8 cellular contexts compared by ENCODE assay signal in genomic region chr17:75271233-75271954, GRCh38. TPM values are rescaled to one million over a fixed set of nuclear protein-coding genes. Genes with fewer than 3 reads are reported as not detected.
DNase-seq lines count a peak whose midpoint lies in the region; ATAC-seq and TF ChIP-seq lines count a peak whose summit lies in the region.

No MANE protein-coding gene starts in this region.

- DNase-seq in EH (ENCODE audit: low read depth), result peak; percentile 72
- DNase-seq in Jurkat, Clone E6-1 (ENCODE audit: low read depth, low spot score), result peak; percentile 69
- DNase-seq in SK-N-MC (ENCODE audit: low read depth, low spot score), result no peak
- DNase-seq in activated naive CD4-positive, alpha-beta T cell treated with anti-CD3 and anti-CD28 coated beads, Interleukin-2, amount 50 U/mL, for 72 hours (ENCODE audit: low spot score in 2 of 2), result peak; percentile 92 to 94
- peak; percentile 82 to 92 (median 86) for DNase-seq in heart left ventricle
- DNase-seq in posterior cingulate gyrus, result peak; percentile 57 to 97 (median 77)
- DNase-seq in upper lobe of left lung, result peak; percentile 91 to 98

- H3K9me3 ChIP-seq in SK-N-MC (ENCODE audit: low read depth, low read length) (no peaks in the 10 kb centered on the region), heart left ventricle (no peaks in the 10 kb centered on the region), upper lobe of left lung (no peaks in the 10 kb centered on the region)

- no peak for TF ChIP-seq EP300 in upper lobe of left lung (IDR thresholded peaks at IDR 0.05)

- H3K27ac ChIP-seq in SK-N-MC (peak overlapping the region; percentile 13; the same call in 1 of the 2 replicates), heart left ventricle (peak overlapping the region; percentile 84 to 98 (median 92)), upper lobe of left lung (peak overlapping the region; percentile 93 to 99 (median 95))

- peak overlapping the region; percentile 91 to 96 for H3K27ac Mint-ChIP-seq in activated naive CD4-positive, alpha-beta T cell treated with anti-CD3 and anti-CD28 coated beads, Interleukin-2, amount 50 U/mL, for 72 hours

- H3K36me3 Mint-ChIP-seq in activated naive CD4-positive, alpha-beta T cell treated with anti-CD3 and anti-CD28 coated beads, Interleukin-2, amount 50 U/mL, for 72 hours, result peaks cover 9 to 26% of the 10 kb centered on the region in 2 donors

- no peaks in the 10 kb centered on the region for H3K9me3 Mint-ChIP-seq in activated naive CD4-positive, alpha-beta T cell treated with anti-CD3 and anti-CD28 coated beads, Interleukin-2, amount 50 U/mL, for 72 hours

- H3K9ac ChIP-seq in SK-N-MC (ENCODE audit: insufficient read length), result peak overlapping the region; percentile 82

- H3K27me3 ChIP-seq in heart left ventricle (no peaks in the 10 kb centered on the region), upper lobe of left lung (no peaks in the 10 kb centered on the region)

- ATAC-seq in GM21529 (IDR thresholded peaks at IDR 0.05; ENCODE audit: unreplicated experiment) (peak; percentile 60), heart left ventricle (peak; percentile 32 to 83 (median 72)), upper lobe of left lung (ENCODE audit: low FRiP score in 2 of 2) (peak; percentile 87 to 93)
- ATAC-seq in activated naive CD4-positive, alpha-beta T cell treated with anti-CD3 and anti-CD28 coated beads, Interleukin-2, amount 50 U/mL, for 72 hours, result peak; percentile 77 to 83

- H3K4me1 ChIP-seq in heart left ventricle (peaks cover 0 to 53% (median 22%) of the 10 kb centered on the region in 12 donors), upper lobe of left lung (peaks cover 13 to 39% (median 26%) of the 10 kb centered on the region in 4 donors)

- TF ChIP-seq POLR2A in heart left ventricle (IDR thresholded peaks at IDR 0.05), result peak in 1 of 2 donors; percentile 38
- TF ChIP-seq POLR2A in upper lobe of left lung (IDR thresholded peaks at IDR 0.05), result peak in 1 of 4 donors; percentile 64

- H3K36me3 ChIP-seq in SK-N-MC (ENCODE audit: insufficient read depth, low read length) (peaks cover 1% of the 10 kb centered on the region; the same call in 1 of the 2 replicates), heart left ventricle (peaks cover 0 to 33% (median 7%) of the 10 kb centered on the region in 9 donors), upper lobe of left lung (peaks cover under 1 to 13% (median 9%) of the 10 kb centered on the region in 4 donors)

- peak overlapping the region; percentile 81 for H3K4me3 ChIP-seq in Jurkat, Clone E6-1 (ENCODE audit: low read length)
- H3K4me3 ChIP-seq in SK-N-MC (peak overlapping the region; percentile 80), heart left ventricle (peak overlapping the region; percentile 62 to 99 (median 95)), upper lobe of left lung (peak overlapping the region; percentile 79 to 98 (median 92))

- intact Hi-C loops in heart left ventricle (cut with DNase I), result loop anchor here in 2 of 10 donors (2.0 to 10.0 kb wide), 4 partner anchors 63 to 316 kb away; partner anchors contain the start of gene MYO15B (in 1 of the 2)
- intact Hi-C loops in posterior cingulate gyrus (cut with DNase I), result loop anchor here (2.0 to 5.0 kb wide), 3 partner anchors 17 to 136 kb away; partner anchors contain the start of genes GRB2, SLC25A19 and SUMO2

- 0 to 1% (median 1%) methylated on average over 23 to 74 of the region's 74 CpGs for WGBS in heart left ventricle, 4 donors
- WGBS in upper lobe of left lung, 2 donors, result 0% methylated on average over 38 to 41 of the region's 74 CpGs

- TF ChIP-seq CTCF in heart left ventricle (IDR thresholded peaks at IDR 0.05) (peak; percentile 37 to 95 (median 83)), upper lobe of left lung (IDR thresholded peaks at IDR 0.05) (peak; percentile 95 to 100 (median 100))

RNA-seq across cellular contexts. Expression of gene MIF4GD, which starts 0.4 kb away (rescaled TPM):
- polyA plus RNA-seq in Jurkat, Clone E6-1 (2012; ENCODE audit: insufficient read depth, insufficient read length), result 75.8 TPM
- 10 to 100 TPM; 33.4 to 37.8 TPM for total RNA-seq in activated naive CD4-positive, alpha-beta T cell treated with anti-CD3 and anti-CD28 coated beads, Interleukin-2, amount 50 U/mL, for 72 hours
- 10 to 100 TPM; 13.1 to 34.7 (median 18.6) TPM for total RNA-seq in heart left ventricle
- 10 to 100 TPM in 1 of 2 donors, 1 to 10 TPM in 1; 8.6 to 27.8 TPM for polyA plus RNA-seq in heart left ventricle
- total RNA-seq in upper lobe of left lung, result 10 to 100 TPM; 19.9 to 42.8 (median 36.2) TPM

RNA-seq across cellular contexts. Expression of gene MRPS7, which starts 9.7 kb away (rescaled TPM):
- polyA plus RNA-seq in Jurkat, Clone E6-1 (2012; ENCODE audit: insufficient read depth, insufficient read length), result 157 TPM
- 10 to 100 TPM; 72.3 to 80.5 TPM for total RNA-seq in activated naive CD4-positive, alpha-beta T cell treated with anti-CD3 and anti-CD28 coated beads, Interleukin-2, amount 50 U/mL, for 72 hours
- total RNA-seq in heart left ventricle (100 to 1,000 TPM in 8 of 9 donors, 10 to 100 TPM in 1; 76.7 to 143 (median 116) TPM), upper lobe of left lung (10 to 100 TPM; 23.7 to 56.7 (median 36.9) TPM)
- polyA plus RNA-seq in heart left ventricle, result 100 to 1,000 TPM; 109 to 110 TPM

RNA-seq across cellular contexts. Expression of gene GGA3, which starts 10.0 kb away (rescaled TPM):
- polyA plus RNA-seq in Jurkat, Clone E6-1 (2012; ENCODE audit: insufficient read depth, insufficient read length), result 50.1 TPM
- total RNA-seq in activated naive CD4-positive, alpha-beta T cell treated with anti-CD3 and anti-CD28 coated beads, Interleukin-2, amount 50 U/mL, for 72 hours, result 10 to 100 TPM; 74.9 to 79.0 TPM
- total RNA-seq in heart left ventricle, result 10 to 100 TPM; 15.8 to 31.0 (median 23.3) TPM
- 10 to 100 TPM; 13.0 to 22.4 TPM for polyA plus RNA-seq in heart left ventricle
- total RNA-seq in upper lobe of left lung, result 100 to 1,000 TPM in 2 of 6 donors, 10 to 100 TPM in 4; 32.3 to 139 (median 55.4) TPM

RNA-seq across cellular contexts. Expression of gene SLC25A19, which starts 17.8 kb away (rescaled TPM):
- 68.9 TPM for polyA plus RNA-seq in Jurkat, Clone E6-1 (2012; ENCODE audit: insufficient read depth, insufficient read length)
- 100 to 1,000 TPM in 1 of 2 donors, 10 to 100 TPM in 1; 74.4 to 110 TPM for total RNA-seq in activated naive CD4-positive, alpha-beta T cell treated with anti-CD3 and anti-CD28 coated beads, Interleukin-2, amount 50 U/mL, for 72 hours
- total RNA-seq in heart left ventricle (10 to 100 TPM in 6 of 9 donors, 1 to 10 TPM in 3; 7.0 to 27.9 (median 11.7) TPM), upper lobe of left lung (10 to 100 TPM; 21.9 to 37.0 (median 23.9) TPM)
- polyA plus RNA-seq in heart left ventricle, result 10 to 100 TPM; 15.9 to 23.3 TPM

Comparison
In these comparisons a context has a peak if more than half of its experiments do, and no peak if none do; other contexts are left out.
1. H3K27ac ChIP-seq: peak in every context shown above with its lines; median percentile 95 in upper lobe of left lung; 92 in heart left ventricle; 13 in SK-N-MC.